In the genomic region with DNA sequence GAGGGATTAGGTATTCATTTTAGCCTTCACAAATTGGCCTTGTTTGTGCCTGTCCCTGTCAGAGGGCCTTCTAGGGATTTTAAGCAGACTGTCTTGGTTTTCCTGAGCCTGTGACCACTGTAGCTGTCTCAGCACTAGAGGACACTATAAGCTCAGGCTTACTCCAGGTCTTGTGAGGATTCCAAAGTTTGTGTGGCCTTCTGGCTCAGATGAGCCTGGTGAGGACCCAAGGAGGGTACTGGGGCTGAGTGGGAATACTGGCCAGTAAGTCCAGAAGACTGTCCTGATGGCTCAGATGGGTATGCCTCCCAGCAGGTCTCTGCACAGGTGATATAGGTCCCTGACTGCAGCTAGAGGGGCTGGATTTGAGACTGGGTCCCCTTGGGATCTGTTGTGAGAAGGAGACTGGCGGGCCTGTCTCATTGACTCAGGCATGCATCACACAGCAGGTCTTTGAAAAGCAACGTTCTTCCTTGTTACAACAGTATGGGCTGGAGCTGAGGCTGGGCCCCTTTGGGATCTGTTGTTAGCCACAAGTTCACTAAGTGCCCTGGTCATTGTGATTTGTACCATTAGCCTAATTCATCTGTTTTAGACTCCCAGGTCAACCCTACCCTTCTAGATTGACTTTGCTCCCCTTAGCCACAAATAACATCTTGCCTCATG, we compare ENCODE assay signal across 9 cellular contexts. TPM values are rescaled to one million over a fixed set of nuclear protein-coding genes. Genes with fewer than 3 reads are reported as not detected.
DNase-seq lines count a peak whose midpoint lies in the region; ATAC-seq, FAIRE-seq and TF ChIP-seq lines count a peak whose summit lies in the region.
"Had no signal": no experiment of that assay in that cellular context is flagged by ENCODE, and none has a peak within 500 bp of the region (broad histone marks: within the 10 kb centered on the region; RNA-seq: fewer than 3 reads in every experiment).

No MANE protein-coding gene starts in this region.

- H3K4ac ChIP-seq in H9 (ENCODE audit: low read depth, low read length): no peak overlapping the region

- no peak for FAIRE-seq in keratinocyte (lab: Jason Lieb, UNC)
- FAIRE-seq: islet of Langerhans had no signal

- H3K23me2 ChIP-seq in H9 (ENCODE audit: insufficient read length, low read depth, low read length, poor library complexity, severe bottlenecking): no peaks in the 10 kb centered on the region

- H3K79me2 ChIP-seq in H9 (ENCODE audit: insufficient read depth, low read length): no peaks in the 10 kb centered on the region
- H3K79me2 ChIP-seq in keratinocyte (ENCODE audit: control insufficient read depth, insufficient read depth, low read length): no peaks in the 10 kb centered on the region

- no peak overlapping the region for H4K8ac ChIP-seq in H9 (replicated peaks; ENCODE audit: insufficient read length, low read depth, low read length)

- H3K27ac Mint-ChIP-seq in H9: no peak overlapping the region

- no peaks in the 10 kb centered on the region for H3K36me3 ChIP-seq in NT2/D1 (ENCODE audit: insufficient read depth, insufficient read length, low read length)
- no peaks in the 10 kb centered on the region for H3K36me3 ChIP-seq in keratinocyte (ENCODE audit: control insufficient read depth in 2 of 2, extremely low read depth in 1 of 2, insufficient read depth in 2 of 2, low read length in 2 of 2)

- no peaks in the 10 kb centered on the region for H3K79me1 ChIP-seq in H9 (ENCODE audit: insufficient read depth, low read depth, low read length, poor library complexity, severe bottlenecking)

- H4K5ac ChIP-seq in H9 (ENCODE audit: insufficient read length, low read depth, low read length): no peak overlapping the region

- H3K27me3 ChIP-seq in H9 (ENCODE audit: insufficient read depth, low read length) (no peaks in the 10 kb centered on the region), NT2/D1 (ENCODE audit: insufficient read depth, insufficient read length) (no peaks in the 10 kb centered on the region), keratinocyte (ENCODE audit: control insufficient read depth, extremely low read depth, insufficient read depth, low read length) (no peaks in the 10 kb centered on the region)

- H3K27ac ChIP-seq in H9 (ENCODE audit: insufficient read length, low read depth, low read length) (no peak overlapping the region), keratinocyte (ENCODE audit: control insufficient read depth, insufficient read depth, low read length) (no peak overlapping the region)

- H3K9me3 ChIP-seq in H9 (ENCODE audit: control insufficient read depth, low read depth, low read length) (no peaks in the 10 kb centered on the region), NT2/D1 (ENCODE audit: insufficient read depth, low read length) (no peaks in the 10 kb centered on the region), keratinocyte (ENCODE audit: control insufficient read depth, low read depth, low read length) (no peaks in the 10 kb centered on the region)

- H2BK12ac ChIP-seq in H9 (ENCODE audit: insufficient read length, low read depth, low read length): no peak overlapping the region

- no peaks in the 10 kb centered on the region for H3K27me3 Mint-ChIP-seq in H9 (ENCODE audit: low read depth)

- H4K20me1 ChIP-seq in H9 (ENCODE audit: control insufficient read depth, insufficient read depth, insufficient read length): no peaks in the 10 kb centered on the region
- H4K20me1 ChIP-seq in keratinocyte (ENCODE audit: control insufficient read depth, extremely low read depth, insufficient read depth, low read length): no peaks in the 10 kb centered on the region

- no peak overlapping the region for H3T11ph ChIP-seq in H9 (ENCODE audit: low read length)

- H3K14ac ChIP-seq in H9 (ENCODE audit: insufficient read depth, low read length): no peak overlapping the region; the same call in 1 of the 2 replicates

- CTCF ChIA-PET in GM10248 (lab: Yijun Ruan, JAX): interaction anchor here (0.8 to 2.1 kb wide), 8 partner anchors 9 to 163 kb away, joined by 3 to 9 read pairs (median 4); no protein-coding TSS in a partner anchor

- H3K4me3 Mint-ChIP-seq in H9: no peak overlapping the region

- no peak overlapping the region for H3K9ac ChIP-seq in H9 (ENCODE audit: extremely low read depth, insufficient read length, low read length)
- H3K9ac ChIP-seq in NT2/D1 (ENCODE audit: insufficient read length, low read depth): no peak overlapping the region
- H3K9ac ChIP-seq in keratinocyte (ENCODE audit: control insufficient read depth, extremely low read depth, insufficient read depth, low read length): no peak overlapping the region

- no peak overlapping the region for H2AK5ac ChIP-seq in H9 (ENCODE audit: insufficient read length, low read length)

- H3K36me3 Mint-ChIP-seq in H9 (ENCODE audit: insufficient read depth in 1 of 3, low read depth in 3 of 3): peaks cover 0 to 16% (median 0%) of the 10 kb centered on the region in 3 experiments; a peak in 5 of 7 replicates

- dilution Hi-C loops in keratinocyte (cut with MboI; ENCODE audit: extremely low pct_ligation_motif_present, low sequenced_read_pairs): no loop called here

- WGBS in H9 (ENCODE audit: extremely low coverage, insufficient read length, low lambda C conversion rate): no CpG with 5 or more reads among the region's 2 CpGs

- H3K4me2 ChIP-seq in H9 (ENCODE audit: insufficient read depth, insufficient read length, low read length) (no peak overlapping the region), keratinocyte (ENCODE audit: control insufficient read depth, extremely low read depth, insufficient read depth, low read depth, low read length) (no peak overlapping the region)

- H3K4me1 ChIP-seq in H9 (ENCODE audit: insufficient read depth, low read length) (no peaks in the 10 kb centered on the region), NT2/D1 (ENCODE audit: insufficient read depth, insufficient read length) (no peaks in the 10 kb centered on the region), keratinocyte (ENCODE audit: control insufficient read depth, extremely low read depth, insufficient read depth, low read length) (no peaks in the 10 kb centered on the region)

- H3K18ac ChIP-seq in H9 (ENCODE audit: insufficient read length, low read depth, low read length): no peak overlapping the region

- no peak overlapping the region for H2BK15ac ChIP-seq in H9 (ENCODE audit: low read depth, low read length)

- H3K4me1 Mint-ChIP-seq in H9: no peaks in the 10 kb centered on the region

- no peak overlapping the region for H4K91ac ChIP-seq in H9 (ENCODE audit: insufficient read length, low read depth, low read length)

- H3K9me1 ChIP-seq in keratinocyte (ENCODE audit: control insufficient read depth, extremely low read depth, insufficient read depth, low read length): no peaks in the 10 kb centered on the region

- no peak overlapping the region for H3K56ac ChIP-seq in H9 (ENCODE audit: insufficient read length, low read depth, low read length)

- ATAC-seq in activated CD4-positive, CD25-positive, alpha-beta regulatory T cell treated with anti-CD3 and anti-CD28 coated beads, Interleukin-2, amount 50 U/mL, for 24 hours: no peak

- peak overlapping the region; percentile 58 for H2BK5ac ChIP-seq in H9 (ENCODE audit: insufficient read length, low read length)

- no peak overlapping the region for H3K23ac ChIP-seq in H9 (ENCODE audit: insufficient read length, low read depth, low read length)

- H3K4me3 ChIP-seq in GM12875 (ENCODE audit: low read depth, low read length) (no peak overlapping the region), NT2/D1 (ENCODE audit: insufficient read length, low read depth) (no peak overlapping the region), keratinocyte (ENCODE audit: control insufficient read depth in 2 of 3, extremely low read depth in 1 of 3, insufficient read depth in 2 of 3, low read depth in 1 of 3, low read length in 3 of 3) (no peak overlapping the region)

- H2BK120ac ChIP-seq in H9 (ENCODE audit: low read depth, low read length, poor library complexity, severe bottlenecking): no peak overlapping the region

- H2BK20ac ChIP-seq in H9 (ENCODE audit: low read depth, low read length, poor library complexity, severe bottlenecking): no peak overlapping the region

- peaks cover 15 to 16% of the 10 kb centered on the region in 2 experiments; a peak in 4 of 5 replicates for H3K9me3 Mint-ChIP-seq in H9

- DNase-seq in H9 (peak; percentile 47), NT2/D1 (ENCODE audit: low read depth, low spot score) (peak; percentile 23), keratinocyte (ENCODE audit: low read depth, low spot score) (no peak), SK-N-DZ (ENCODE audit: low spot score) (no peak), activated gamma-delta T cell (lab: John Stamatoyannopoulos, UW) (no peak), GM10248 (ENCODE audit: extremely low spot score) (no peak)

- TF ChIP-seq CTCF in GM12875 (IDR thresholded peaks at IDR 0.05; ENCODE audit: borderline replicate concordance, insufficient read depth, low read depth, low read length): peak; percentile 39; the same call in 1 of the 2 replicates
- TF ChIP-seq CTCF in H9 (conservative IDR thresholded peaks at IDR 0.05): peak; percentile 67
- TF ChIP-seq CTCF in keratinocyte (optimal IDR thresholded peaks at IDR 0.05 in 1 of 3, IDR thresholded peaks at IDR 0.05 in 1 of 3, conservative IDR thresholded peaks at IDR 0.05 in 1 of 3; ENCODE audit: extremely low read depth in 1 of 3, insufficient read depth in 2 of 3, low read length in 3 of 3): peak; percentile 41 to 60 (median 53)
- no peak for TF ChIP-seq CTCF in GM10248 (IDR thresholded peaks at IDR 0.05; ENCODE audit: control extremely low read depth, extremely low read depth, low read depth, missing control alignments)

- POLR2A ChIA-PET in GM10248 (lab: Yijun Ruan, JAX): no interaction called here

- H2AFZ ChIP-seq in H9 (ENCODE audit: low read length) (no peak overlapping the region), keratinocyte (ENCODE audit: control insufficient read depth, low read length) (no peak overlapping the region)

RNA-seq across cellular contexts. Expression of a gene that starts 26.3 kb away (rescaled TPM):
- 28.6 and 31.5 TPM in 2 replicates for total RNA-seq in H9 (2021)
- polyA plus RNA-seq in keratinocyte: 20.1 to 38.6 TPM (median 32.8 TPM) in 3 replicates
- 17.1 TPM for polyA plus RNA-seq in keratinocyte (2011; ENCODE audit: low read depth)
- polyA plus RNA-seq in keratinocyte (2011; cell fraction: cytosol; rRNA removed): 18.6 and 23.6 TPM in 2 replicates
- polyA plus RNA-seq in keratinocyte (2011; cell fraction: nucleus; rRNA removed): 36.0 and 41.7 TPM in 2 replicates
- polyA plus RNA-seq in keratinocyte (2012; ENCODE audit: low replicate concordance): 11.7 and 24.3 TPM in 2 replicates
- 7.5 to 36.4 TPM (median 11.8 TPM) in 3 replicates for polyA minus RNA-seq in keratinocyte
- polyA minus RNA-seq in keratinocyte (2011; cell fraction: cytosol; rRNA and poly(A)+ RNA removed): 16.3 TPM
- polyA minus RNA-seq in keratinocyte (2011; cell fraction: nucleus; rRNA and poly(A)+ RNA removed): 28.6 and 44.6 TPM in 2 replicates
- polyA plus RNA-seq in SK-N-DZ (2014; cell fraction: cytosol; rRNA removed): 13.4 and 19.8 TPM in 2 replicates
- 17.3 and 50.9 TPM in 2 replicates for polyA plus RNA-seq in SK-N-DZ (2014; cell fraction: nucleus; rRNA removed)

Comparison
In these comparisons a context has a peak if more than half of its experiments do, and no peak if none do; other contexts are left out.
1. DNase-seq: peak in H9 (single experiment) and NT2/D1 (single experiment); none in keratinocyte (single experiment), SK-N-DZ (single experiment), activated gamma-delta T cell (single experiment) and GM10248 (single experiment).